ENCODE assay signal across 12 cellular contexts in genomic region chr6:116405663-116406329, GRCh38. TPM values are rescaled to one million over a fixed set of nuclear protein-coding genes. Genes with fewer than 3 reads are reported as not detected.
A peak's percentile ranks its signal among the peaks of the same experiment; 100 is the strongest.
DNase-seq lines count a peak whose midpoint lies in the region; ATAC-seq and TF ChIP-seq lines count a peak whose summit lies in the region.
"Had no signal": no experiment of that assay in that cellular context is flagged by ENCODE, and none has a peak within 500 bp of the region (broad histone marks: within the 10 kb centered on the region; RNA-seq: fewer than 3 reads in every experiment).

No MANE protein-coding gene starts in this region.

- peak; percentile 31 for DNase-seq in AG10803 (ENCODE audit: low read depth)
- DNase-seq in progenitor cell of endocrine pancreas (ENCODE audit: low spot score, unreplicated experiment): no peak
- no peak for DNase-seq in left lobe of liver (ENCODE audit: low spot score)
- DNase-seq: upper lobe of right lung had no signal

- peaks cover 20% of the 10 kb centered on the region for H3K4me1 ChIP-seq in muscle layer of colon (ENCODE audit: insufficient read depth, low read length)

- H3K27me3 Mint-ChIP-seq in brain (no peaks in the 10 kb centered on the region), progenitor cell of endocrine pancreas (no peaks in the 10 kb centered on the region)

- H3K27me3 ChIP-seq in muscle layer of colon (ENCODE audit: control insufficient read depth in 1 of 2, insufficient read depth in 2 of 2, low read length in 2 of 2): no peaks in the 10 kb centered on the region
- H3K27me3 ChIP-seq: upper lobe of right lung had no signal

- H3K36me3 ChIP-seq in muscle layer of colon (ENCODE audit: insufficient read depth, low read length): no peaks in the 10 kb centered on the region
- H3K36me3 ChIP-seq: upper lobe of right lung had no signal

- H3K27ac ChIP-seq in muscle layer of colon (ENCODE audit: low read depth, low read length): peak overlapping the region; percentile 21

- no peaks in the 10 kb centered on the region for H3K9me3 ChIP-seq in muscle layer of colon (ENCODE audit: low read length)
- H3K9me3 ChIP-seq: upper lobe of right lung had no signal

- peaks cover 56% of the 10 kb centered on the region for H3K4me1 Mint-ChIP-seq in brain
- H3K4me1 Mint-ChIP-seq in progenitor cell of endocrine pancreas (ENCODE audit: low read depth): no peaks in the 10 kb centered on the region

- H3K4me3 ChIP-seq in AG10803 (ENCODE audit: low read length) (peak overlapping the region; percentile 18; the same call in 1 of the 2 replicates), muscle layer of colon (ENCODE audit: low read depth in 1 of 2, low read length in 2 of 2) (peak overlapping the region in 1 of 2 donors; percentile 28)
- H3K4me3 ChIP-seq: skin epidermis, upper lobe of right lung had no signal

- ATAC-seq in HG02798 (IDR thresholded peaks at IDR 0.05; ENCODE audit: poor library complexity, unreplicated experiment): peak; percentile 15
- ATAC-seq in left lobe of liver: no peak
- no peak for ATAC-seq in GM21447 (IDR thresholded peaks at IDR 0.05; ENCODE audit: unreplicated experiment)
- no peak for ATAC-seq in HG02763 (IDR thresholded peaks at IDR 0.05; ENCODE audit: unreplicated experiment)
- ATAC-seq: Panc1, upper lobe of right lung had no signal

- TF ChIP-seq CTCF in AG10803 (conservative IDR thresholded peaks at IDR 0.05; ENCODE audit: low read length) (no peak), brain (conservative IDR thresholded peaks at IDR 0.05) (no peak), progenitor cell of endocrine pancreas (IDR thresholded peaks at IDR 0.05; ENCODE audit: unreplicated experiment) (no peak)

- H3K27ac Mint-ChIP-seq in brain (peak overlapping the region in 4 of 5 experiments; percentile 39 to 86 (median 64)), progenitor cell of endocrine pancreas (no peak overlapping the region)
- H3K27ac Mint-ChIP-seq: activated T-helper 1 cell treated with anti-CD3 and anti-CD28 coated beads, Interleukin-12 subunit alpha, Interleukin-12 subunit beta, Interleukin-2, Interleukin-4 antibody, amounts not matched to agents 30 ng/mL and 10 ng/mL and 1 ng/mL, durations not matched to agents 14 hours and 24 hours and 36 hours had no signal

- H3K9ac ChIP-seq in muscle layer of colon (ENCODE audit: low read length): no peak overlapping the region

- H3K36me3 Mint-ChIP-seq in brain (peaks cover 4% of the 10 kb centered on the region), progenitor cell of endocrine pancreas (ENCODE audit: insufficient read depth) (no peaks in the 10 kb centered on the region)

- H3K9me3 Mint-ChIP-seq in brain (no peaks in the 10 kb centered on the region), progenitor cell of endocrine pancreas (ENCODE audit: low read depth) (no peaks in the 10 kb centered on the region)
- H3K9me3 Mint-ChIP-seq: activated T-helper 1 cell treated with anti-CD3 and anti-CD28 coated beads, Interleukin-12 subunit alpha, Interleukin-12 subunit beta, Interleukin-2, Interleukin-4 antibody, amounts not matched to agents 30 ng/mL and 10 ng/mL and 1 ng/mL, durations not matched to agents 14 hours and 24 hours and 36 hours had no signal

- H3K4me3 Mint-ChIP-seq in brain: peak overlapping the region in 3 of 5 experiments; percentile 38 to 53 (median 41)
- H3K4me3 Mint-ChIP-seq in progenitor cell of endocrine pancreas (ENCODE audit: low read depth): no peak overlapping the region
- H3K4me3 Mint-ChIP-seq: activated T-helper 1 cell treated with anti-CD3 and anti-CD28 coated beads, Interleukin-12 subunit alpha, Interleukin-12 subunit beta, Interleukin-2, Interleukin-4 antibody, amounts not matched to agents 30 ng/mL and 10 ng/mL and 1 ng/mL, durations not matched to agents 14 hours and 24 hours and 36 hours had no signal

RNA-seq across cellular contexts. Expression of gene DSE, which starts 35.0 kb away (rescaled TPM):
- polyA plus RNA-seq in brain (ENCODE audit: insufficient read depth, low read depth, low replicate concordance): 9.8 TPM
- total RNA-seq in progenitor cell of endocrine pancreas (20.4 and 21.4 TPM in 2 replicates), left lobe of liver (11.7 TPM)

RNA-seq across cellular contexts. Expression of gene CALHM6, which starts 55.4 kb away (rescaled TPM):
- 1.2 TPM for polyA plus RNA-seq in brain (ENCODE audit: insufficient read depth, low read depth, low replicate concordance)
- total RNA-seq in progenitor cell of endocrine pancreas (0.75 and 1.2 TPM in 2 replicates), left lobe of liver (2.2 TPM)
